8 cellular contexts compared by ENCODE assay signal in the genomic region with DNA sequence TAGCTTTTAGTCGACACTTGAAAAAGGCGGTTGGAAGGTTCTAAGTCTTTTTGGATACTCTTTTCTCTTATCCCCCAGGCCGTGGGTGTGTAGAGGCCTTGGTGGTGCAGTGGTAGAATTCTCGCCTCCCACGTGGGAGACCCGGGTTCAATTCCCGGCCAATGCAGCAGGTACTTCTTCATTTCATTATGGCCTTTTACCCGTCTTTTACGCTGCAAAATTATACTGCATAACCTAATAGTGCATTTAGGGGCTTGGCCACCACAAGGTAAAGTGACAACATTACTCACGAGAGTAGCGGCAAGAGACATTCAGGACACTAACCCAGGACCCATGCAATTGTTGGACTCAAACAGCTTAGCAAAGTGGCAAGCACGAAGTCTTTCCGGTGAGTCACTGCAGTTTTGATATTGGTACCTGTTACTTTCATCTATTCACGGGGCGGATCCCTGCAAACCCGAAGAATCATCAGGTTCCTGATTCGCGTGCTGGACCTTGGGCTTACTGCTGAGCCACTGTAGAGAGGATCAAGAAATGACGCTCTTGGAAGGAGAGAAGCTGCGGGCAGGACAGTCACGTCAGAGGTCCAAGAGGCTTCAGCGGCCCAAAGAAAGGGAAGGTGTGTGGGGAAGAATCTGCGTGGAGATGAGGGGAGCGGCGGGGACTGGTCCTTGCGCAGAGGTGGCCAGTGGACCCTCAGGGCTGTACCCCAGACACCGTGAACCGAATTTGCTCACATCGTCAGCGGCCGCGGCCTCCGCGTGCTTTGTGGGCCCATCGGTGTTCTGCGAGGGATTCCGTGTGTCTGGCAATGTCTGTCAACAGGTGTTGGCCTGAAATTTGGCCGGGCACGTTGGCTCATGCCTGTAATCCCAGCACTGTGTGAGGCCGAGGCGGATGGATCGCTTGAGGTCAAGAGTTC. TPM values are rescaled to one million over a fixed set of nuclear protein-coding genes. Genes with fewer than 3 reads are reported as not detected.
DNase-seq lines count a peak whose midpoint lies in the region; TF ChIP-seq lines count a peak whose summit lies in the region.

No MANE protein-coding gene starts in this region.

- no peaks in the 10 kb centered on the region for H4K20me1 ChIP-seq in OCI-LY7 (ENCODE audit: insufficient read depth, low read length)

- intact Hi-C loops in OCI-LY7 (cut with micrococcal nuclease; ENCODE audit: unreplicated experiment), result loop anchor here (10.0 kb wide), 1 partner anchor 183 kb away; no protein-coding TSS in a partner anchor
- intact Hi-C loops in stomach (cut with DNase I; ENCODE audit: low total_unique reads), result no loop called here

- H3K27me3 ChIP-seq in stomach, result peaks cover 0 to 28% (median 12%) of the 10 kb centered on the region in 3 donors

- H3K9me3 ChIP-seq in OCI-LY7 (ENCODE audit: low read length) (no peaks in the 10 kb centered on the region), stomach (no peaks in the 10 kb centered on the region)

- no peaks in the 10 kb centered on the region for H3K79me2 ChIP-seq in OCI-LY7 (ENCODE audit: insufficient read depth, low read depth, low read length)

- H3K4me1 ChIP-seq in OCI-LY7 (ENCODE audit: insufficient read depth, low read length, poor library complexity, severe bottlenecking), result peaks cover 4% of the 10 kb centered on the region
- peaks cover 0 to 12% (median 0%) of the 10 kb centered on the region in 4 donors for H3K4me1 ChIP-seq in stomach

- no TSS peak for BruUV-seq in OCI-LY7 (replicated peaks; lab: Mats Ljungman, UMichigan)

- no peak overlapping the region for H2AFZ ChIP-seq in OCI-LY7 (ENCODE audit: low read length)

- no peaks in the 10 kb centered on the region for H3K36me3 ChIP-seq in OCI-LY7 (ENCODE audit: insufficient read depth, low read length)
- H3K36me3 ChIP-seq in stomach, result no peaks in the 10 kb centered on the region

- POLR2A ChIA-PET in OCI-LY7 (lab: Charles Lee), result interaction anchor here (0.6 kb wide), 2 partner anchors 223 to 362 kb away, joined by 3 read pairs; no protein-coding TSS in a partner anchor

- H3K27ac ChIP-seq in OCI-LY7 (ENCODE audit: low read depth, low read length, poor library complexity, severe bottlenecking), result no peak overlapping the region
- H3K27ac ChIP-seq in stomach, result no peak overlapping the region

- no peaks in the 10 kb centered on the region for H3K9me2 ChIP-seq in OCI-LY7 (ENCODE audit: insufficient read depth, low read length)

- no peak overlapping the region; the same call in 1 of the 2 replicates for H3K4me2 ChIP-seq in OCI-LY7 (ENCODE audit: low read length)

- CTCF ChIA-PET in OCI-LY7 (lab: Charles Lee; ENCODE audit: unreplicated experiment), result no interaction called here

- TF ChIP-seq EP300 in stomach (IDR thresholded peaks at IDR 0.05), result no peak

- no peak overlapping the region for H3K4me3 ChIP-seq in OCI-LY7 (ENCODE audit: low read depth, low read length, poor library complexity, severe bottlenecking)
- H3K4me3 ChIP-seq in stomach, result no peak overlapping the region

- no peak for TF ChIP-seq CTCF in OCI-LY7 (conservative IDR thresholded peaks at IDR 0.05; ENCODE audit: low read length)
- TF ChIP-seq CTCF in stomach (IDR thresholded peaks at IDR 0.05), result no peak

- no peak for TF ChIP-seq POLR2A in stomach (IDR thresholded peaks at IDR 0.05)

- DNase-seq in activated naive CD4-positive, alpha-beta T cell treated with Interleukin-2 at 50 U/mL for 16 hours, result peak; percentile 82
- no peak for DNase-seq in activated naive CD4-positive, alpha-beta T cell treated with anti-CD3 and anti-CD28 coated beads, Interleukin-2, amount 50 U/mL, for 16 hours
- peak; percentile 53 for DNase-seq in OCI-LY7 (ENCODE audit: low spot score)
- peak; percentile 82 for DNase-seq in activated effector memory CD4-positive, alpha-beta T cell treated with anti-CD3 and anti-CD28 coated beads, Interleukin-2, amount 50 U/mL, for 16 hours
- peak; percentile 69 for DNase-seq in kidney tubule cell (ENCODE audit: low spot score)
- DNase-seq in stomach, result peak; percentile 34
- DNase-seq in GOT3 (lab: John Stamatoyannopoulos, UW), result no peak
- DNase-seq in foreskin melanocyte, result no peak

- WGBS in stomach, 5 donors, result 74 to 87% (median 84%) methylated on average over 42 of the region's 42 CpGs

RNA-seq across cellular contexts. Expression of a gene that starts 12.9 kb away (rescaled TPM):
- total RNA-seq in OCI-LY7 (2014; rRNA removed; shearing (Covaris generic)), result under 0.01 TPM in 2 replicates
- total RNA-seq in OCI-LY7 (2022) (1,721 and 1,968 TPM in 2 replicates), stomach (1,000 to 10,000 TPM in 1 of 5 donors, under 1 TPM in 4; under 0.01 to 9,966 (median under 0.01) TPM)
- not detected for polyA plus RNA-seq in stomach

Comparison
In these comparisons a context has a peak if more than half of its experiments do, and no peak if none do; other contexts are left out.
1. DNase-seq: peak in activated naive CD4-positive, alpha-beta T cell treated with Interleukin-2 at 50 U/mL for 16 hours (single experiment), OCI-LY7 (single experiment), activated effector memory CD4-positive, alpha-beta T cell treated with anti-CD3 and anti-CD28 coated beads, Interleukin-2, amount 50 U/mL, for 16 hours (single experiment), kidney tubule cell (single experiment) and stomach (single experiment); none in activated naive CD4-positive, alpha-beta T cell treated with anti-CD3 and anti-CD28 coated beads, Interleukin-2, amount 50 U/mL, for 16 hours (single experiment), GOT3 (single experiment) and foreskin melanocyte (single experiment).